ENCODE assay signal across 22 cellular contexts in genomic region chrX:109858602-109859341, GRCh38.
DNase-seq lines count a peak whose midpoint lies in the region; ATAC-seq, FAIRE-seq and TF ChIP-seq lines count a peak whose summit lies in the region.
"Had no signal": no experiment of that assay in that cellular context is flagged by ENCODE, and none has a peak within 500 bp of the region (broad histone marks: within the 10 kb centered on the region; RNA-seq: fewer than 3 reads in every experiment).

No MANE protein-coding gene starts in this region.

- no peaks in the 10 kb centered on the region for H3K36me3 ChIP-seq in astrocyte (ENCODE audit: insufficient read depth, low read length)
- no peaks in the 10 kb centered on the region for H3K36me3 ChIP-seq in liver (ENCODE audit: control insufficient read depth in 4 of 4, insufficient read depth in 3 of 4, low read depth in 1 of 4, low read length in 3 of 4)
- H3K36me3 ChIP-seq in SK-N-SH (replicated peaks in 1 of 2; ENCODE audit: control insufficient read depth in 1 of 2, insufficient read depth in 2 of 2, low read length in 1 of 2), result no peaks in the 10 kb centered on the region
- H3K36me3 ChIP-seq: BE2C; BLaER1 treated with 17β-estradiol and CSF1 and Interleukin-3, amounts not matched to agents 10 nM and 100 nM; HAP-1 had no signal

- H3K27me3 ChIP-seq in astrocyte (ENCODE audit: insufficient read depth, low read length), result no peaks in the 10 kb centered on the region
- H3K27me3 ChIP-seq in liver (ENCODE audit: control insufficient read depth in 4 of 4, insufficient read depth in 4 of 4, low read length in 3 of 4), result no peaks in the 10 kb centered on the region
- no peaks in the 10 kb centered on the region for H3K27me3 ChIP-seq in SK-N-SH (ENCODE audit: insufficient read depth)
- H3K27me3 ChIP-seq: BE2C had no signal

- no peak overlapping the region for H3K27ac Mint-ChIP-seq in astrocyte (ENCODE audit: unreplicated experiment)
- H3K27ac Mint-ChIP-seq: CD8-positive, alpha-beta T cell had no signal

- FAIRE-seq in A549 (lab: Jason Lieb, UNC), result peak; percentile 43
- FAIRE-seq in astrocyte (lab: Jason Lieb, UNC), result peak; percentile 37
- FAIRE-seq: A204.1, G401.6, GM12892, H54 had no signal

- H3K27ac ChIP-seq in A549, result no peak overlapping the region
- H3K27ac ChIP-seq in astrocyte (ENCODE audit: low read depth, low read length), result no peak overlapping the region
- peak overlapping the region in 1 of 2 donors; percentile 56 for H3K27ac ChIP-seq in liver (ENCODE audit: low read depth in 1 of 2, low read length in 2 of 2)
- no peak overlapping the region for H3K27ac ChIP-seq in SK-N-SH (ENCODE audit: low read depth in 2 of 2, low read length in 1 of 2)
- H3K27ac ChIP-seq: 22Rv1; BLaER1 treated with 17β-estradiol and CSF1 and Interleukin-3, amounts not matched to agents 10 nM and 100 nM had no signal

- H3K9me2 ChIP-seq in SK-N-SH, result no peaks in the 10 kb centered on the region

- TF ChIP-seq EP300 in A549 (IDR thresholded peaks at IDR 0.05) (no peak), SK-N-SH (IDR thresholded peaks at IDR 0.05; ENCODE audit: borderline replicate concordance in 1 of 2, low read depth in 1 of 2, low read length in 1 of 2) (no peak)

- no peaks in the 10 kb centered on the region for H3K36me3 Mint-ChIP-seq in astrocyte (ENCODE audit: low read depth, unreplicated experiment)
- H3K36me3 Mint-ChIP-seq: CD8-positive, alpha-beta T cell had no signal

- H3K4me2 ChIP-seq in A549, result no peak overlapping the region
- H3K4me2 ChIP-seq in astrocyte (ENCODE audit: low read length), result no peak overlapping the region
- H3K4me2 ChIP-seq in SK-N-SH, result no peak overlapping the region

- H3F3A ChIP-seq in SK-N-SH (replicated peaks; ENCODE audit: insufficient read depth), result no peaks in the 10 kb centered on the region

- CTCF ChIA-PET in A549 (lab: Yijun Ruan, JAX), result interaction anchor here (0.9 to 8.4 kb wide), 4 partner anchors 11 to 146 kb away, joined by 3 to 147 read pairs (median 16); no protein-coding TSS in a partner anchor
- CTCF ChIA-PET in SK-N-SH (lab: Yijun Ruan, JAX), result interaction anchor here (2.6 to 7.9 kb wide), 3 partner anchors 16 to 145 kb away, joined by 14 to 105 read pairs (median 28); no protein-coding TSS in a partner anchor

- POLR2A ChIA-PET in A549 (lab: Yijun Ruan, JAX) (no interaction called here), SK-N-SH (lab: Yijun Ruan, JAX) (no interaction called here)

- no peak overlapping the region for H3K9ac ChIP-seq in astrocyte (ENCODE audit: low read length)
- H3K9ac ChIP-seq in liver (ENCODE audit: low read depth in 1 of 2, low read length in 2 of 2), result no peak overlapping the region
- H3K9ac ChIP-seq in SK-N-SH, result no peak overlapping the region
- H3K9ac ChIP-seq: BLaER1 treated with 17β-estradiol and CSF1 and Interleukin-3, amounts not matched to agents 10 nM and 100 nM had no signal

- H3K4me3 ChIP-seq in A549 (no peak overlapping the region), astrocyte (ENCODE audit: insufficient read depth, low read depth, low read length) (no peak overlapping the region), liver (ENCODE audit: low read depth in 1 of 3, low read length in 3 of 3) (no peak overlapping the region), SK-N-SH (ENCODE audit: low read depth in 2 of 2, low read length in 1 of 2) (no peak overlapping the region)
- H3K4me3 ChIP-seq: BLaER1 treated with 17β-estradiol and CSF1 and Interleukin-3, amounts not matched to agents 10 nM and 100 nM; HAP-1 had no signal

- H3K9me3 ChIP-seq in A549, result peaks cover 5% of the 10 kb centered on the region; the same call in 1 of the 3 replicates
- no peaks in the 10 kb centered on the region for H3K9me3 ChIP-seq in astrocyte (ENCODE audit: insufficient read depth, low read depth, low read length)
- H3K9me3 ChIP-seq in liver (ENCODE audit: control insufficient read depth in 4 of 4, low read length in 3 of 4), result peaks cover 0 to 3% (median 0%) of the 10 kb centered on the region in 4 donors
- no peaks in the 10 kb centered on the region for H3K9me3 ChIP-seq in SK-N-SH
- H3K9me3 ChIP-seq: BE2C, Caco-2 had no signal

- H3K4me1 ChIP-seq in A549, result peaks cover 5% of the 10 kb centered on the region; the same call in 2 of the 3 replicates
- H3K4me1 ChIP-seq in astrocyte (ENCODE audit: insufficient read depth, low read length), result peaks cover 9% of the 10 kb centered on the region
- H3K4me1 ChIP-seq in liver (ENCODE audit: control insufficient read depth in 4 of 4, insufficient read depth in 4 of 4, low read length in 3 of 4), result peaks cover 4 to 31% (median 28%) of the 10 kb centered on the region in 4 donors
- H3K4me1 ChIP-seq in SK-N-SH (ENCODE audit: control insufficient read depth in 1 of 2, insufficient read depth in 2 of 2, low read depth in 1 of 2, low read length in 1 of 2), result 0 out of 4 replicates have a peak, but pooled peaks cover 0 to 6% of the 10 kb centered on the region in 2 experiments
- H3K4me1 ChIP-seq: BE2C, Caco-2 had no signal

- TF ChIP-seq POLR2A in A549 (IDR thresholded peaks at IDR 0.05; ENCODE audit: low read length), result no peak

- TF ChIP-seq CTCF in A549 (IDR thresholded peaks at IDR 0.05) (no peak), astrocyte (IDR thresholded peaks at IDR 0.05; ENCODE audit: insufficient read depth, low read depth, low read length) (no peak), liver (IDR thresholded peaks at IDR 0.05; ENCODE audit: low read depth, low read length, missing input control) (no peak), SK-N-SH (IDR thresholded peaks at IDR 0.05) (no peak)

- no peak overlapping the region for H3K4me3 Mint-ChIP-seq in astrocyte (ENCODE audit: unreplicated experiment)
- H3K4me3 Mint-ChIP-seq: CD8-positive, alpha-beta T cell; HFFc6 had no signal

- 71% methylated on average over 5 of the region's 5 CpGs for WGBS in A549 (ENCODE audit: missing lambda C conversion rate)
- 42% methylated on average over 5 of the region's 5 CpGs for WGBS in liver
- WGBS in SK-N-SH (ENCODE audit: low lambda C conversion rate), result 53% methylated on average over 5 of the region's 5 CpGs

- no peak overlapping the region for H2AFZ ChIP-seq in astrocyte (ENCODE audit: low read depth, low read length)
- no peak overlapping the region for H2AFZ ChIP-seq in SK-N-SH (ENCODE audit: low read depth)

- H3K9me3 Mint-ChIP-seq in astrocyte (ENCODE audit: unreplicated experiment), result peaks cover 2% of the 10 kb centered on the region
- H3K9me3 Mint-ChIP-seq: HFFc6 had no signal

- TF ChIP-seq RAD21 in A549 (conservative IDR thresholded peaks at IDR 0.05 in 1 of 2, IDR thresholded peaks at IDR 0.05 in 1 of 2), result no peak
- TF ChIP-seq RAD21 in liver (IDR thresholded peaks at IDR 0.05), result peak in 1 of 2 donors; percentile 28
- no peak for TF ChIP-seq RAD21 in SK-N-SH (IDR thresholded peaks at IDR 0.05; ENCODE audit: low read length)

- no peak for ATAC-seq in A549
- no peak for ATAC-seq in HG02970 (IDR thresholded peaks at IDR 0.05; ENCODE audit: low FRiP score, unreplicated experiment)
- ATAC-seq: CD8-positive, alpha-beta T cell had no signal

- H3K79me2 ChIP-seq in astrocyte (ENCODE audit: insufficient read depth, low read length) (no peaks in the 10 kb centered on the region), SK-N-SH (ENCODE audit: insufficient read depth) (no peaks in the 10 kb centered on the region)

- H3K27me3 Mint-ChIP-seq in astrocyte (ENCODE audit: low read depth, unreplicated experiment), result no peaks in the 10 kb centered on the region

- H3K4me1 Mint-ChIP-seq in astrocyte (ENCODE audit: low read depth, unreplicated experiment), result no peaks in the 10 kb centered on the region

- no peak for DNase-seq in A549 (ENCODE audit: low read depth in 1 of 2, low spot score in 1 of 2)
- DNase-seq in astrocyte (ENCODE audit: low read depth), result no peak
- DNase-seq in SK-N-SH, result no peak
- no peak for DNase-seq in stimulated activated CD4-positive, alpha-beta T cell treated with anti-CD3 and anti-CD28 coated beads, Interleukin-2, amount 100 ng/mL, for 24 hours
- DNase-seq: ACHN; AML-193; BE2C; Caco-2; CD8-positive, alpha-beta T cell; DMS153; DND-41; GOT3; HFFc6 had no signal

- H4K20me1 ChIP-seq in astrocyte (ENCODE audit: insufficient read depth, low read length) (no peaks in the 10 kb centered on the region), SK-N-SH (ENCODE audit: insufficient read depth) (no peaks in the 10 kb centered on the region)
- H4K20me1 ChIP-seq: BLaER1 treated with 17β-estradiol and CSF1 and Interleukin-3, amounts not matched to agents 10 nM and 100 nM had no signal

TF ChIP-seq in A549, 52 proteins besides CTCF, POLR2A, EP300 and RAD21 (continues in another document):
- no peak for TF ChIP-seq MAZ (IDR thresholded peaks at IDR 0.05; ENCODE audit: borderline replicate concordance, low read depth, low read length)
- no peak for TF ChIP-seq HDAC2 (IDR thresholded peaks at IDR 0.05)
- no peak for TF ChIP-seq HOXB13 (CRISPR knock-in tag; IDR thresholded peaks at IDR 0.05; ENCODE audit: low read depth)
- TF ChIP-seq KDM1A (IDR thresholded peaks at IDR 0.05; ENCODE audit: low read depth), result no peak
- TF ChIP-seq RNF2 (IDR thresholded peaks at IDR 0.05; ENCODE audit: borderline replicate concordance, low read depth), result no peak

TF ChIP-seq in liver, 16 proteins besides CTCF, POLR2A, EP300 and RAD21 (continues in another document):
- TF ChIP-seq HNF4G (IDR thresholded peaks at IDR 0.05) (peak; percentile 61), SP1 (IDR thresholded peaks at IDR 0.05) (peak; percentile 63)

TF ChIP-seq in SK-N-SH, 30 proteins besides CTCF, POLR2A, EP300 and RAD21 (continues in another document):
- TF ChIP-seq USF2 (IDR thresholded peaks at IDR 0.05; ENCODE audit: borderline replicate concordance, low read depth, low read length) (no peak), IRF3 (IDR thresholded peaks at IDR 0.05; ENCODE audit: low read depth, low read length) (no peak), SIN3A (IDR thresholded peaks at IDR 0.05; ENCODE audit: borderline replicate concordance, low read depth, low read length) (no peak), JUND (IDR thresholded peaks at IDR 0.05) (no peak)
